8 cellular contexts compared by ENCODE assay signal in genomic region chr17:75036643-75037268, GRCh38. TPM values are rescaled to one million over a fixed set of nuclear protein-coding genes. Genes with fewer than 3 reads are reported as not detected.
DNase-seq lines count a peak whose midpoint lies in the region; ATAC-seq and TF ChIP-seq lines count a peak whose summit lies in the region.

No MANE protein-coding gene starts in this region.

- no peak for ATAC-seq in GM18519 (IDR thresholded peaks at IDR 0.05; ENCODE audit: low FRiP score, unreplicated experiment)

- DNase-seq in AG20443 (ENCODE audit: low spot score) (peak; percentile 89), NCI-H2029 (lab: John Stamatoyannopoulos, UW) (peak; percentile 51), esophagus muscularis mucosa (ENCODE audit: extremely low spot score) (peak; percentile 96), osteoblast (ENCODE audit: insufficient read length, low spot score, missing footprints) (no peak), SKM-1 treated with dmso at 0.1 percent for 144 hours (lab: John Stamatoyannopoulos, UW; ENCODE audit: unreplicated experiment) (no peak)
- peak; percentile 92 for DNase-seq in activated CD8-positive, alpha-beta memory T cell treated with anti-CD3 and anti-CD28 coated beads, Interleukin-2, amount 50 U/mL, for 1 hour (ENCODE audit: extremely low read depth)

- no peak for TF ChIP-seq POLR2A in esophagus muscularis mucosa (IDR thresholded peaks at IDR 0.05; ENCODE audit: low read depth)

- peak overlapping the region; percentile 92 to 98 (median 96) for H3K27ac ChIP-seq in esophagus muscularis mucosa (replicated peaks in 1 of 4)
- no peak overlapping the region for H3K27ac ChIP-seq in osteoblast (ENCODE audit: low read depth, low read length)
- peak overlapping the region; percentile 36 for H3K27ac ChIP-seq in thymus (ENCODE audit: low read depth)

- no peak overlapping the region for H3K4me2 ChIP-seq in osteoblast (ENCODE audit: insufficient read depth, low read length)

- H4K20me1 ChIP-seq in osteoblast (ENCODE audit: insufficient read depth, low read length): no peaks in the 10 kb centered on the region

- peaks cover 37 to 52% (median 50%) of the 10 kb centered on the region in 4 donors for H3K4me1 ChIP-seq in esophagus muscularis mucosa
- H3K4me1 ChIP-seq in osteoblast (ENCODE audit: insufficient read depth, low read length): peaks cover 16% of the 10 kb centered on the region
- H3K4me1 ChIP-seq in thymus (ENCODE audit: control insufficient read depth, insufficient read depth, low read length): peaks cover 18% of the 10 kb centered on the region

- H3K27me3 ChIP-seq in esophagus muscularis mucosa (no peaks in the 10 kb centered on the region), osteoblast (ENCODE audit: insufficient read depth, low read length) (no peaks in the 10 kb centered on the region), thymus (ENCODE audit: control insufficient read depth, insufficient read depth) (peaks cover 15% of the 10 kb centered on the region)

- H3K36me3 ChIP-seq in esophagus muscularis mucosa (peaks cover 34 to 41% (median 38%) of the 10 kb centered on the region in 4 donors), osteoblast (ENCODE audit: insufficient read depth, low read length) (peaks cover 34% of the 10 kb centered on the region), thymus (ENCODE audit: control insufficient read depth, insufficient read depth) (peaks cover 26% of the 10 kb centered on the region)

- 62% methylated on average over 27 of the region's 27 CpGs for WGBS in esophagus muscularis mucosa
- WGBS in thymus: 89% methylated on average over 27 of the region's 27 CpGs

- no peak for TF ChIP-seq CTCF in esophagus muscularis mucosa (IDR thresholded peaks at IDR 0.05)
- no peak for TF ChIP-seq CTCF in osteoblast (IDR thresholded peaks at IDR 0.05; ENCODE audit: extremely low read depth, low read depth, low read length)

- no peaks in the 10 kb centered on the region for H3K79me2 ChIP-seq in osteoblast (ENCODE audit: insufficient read depth, low read length)

- TF ChIP-seq EP300 in esophagus muscularis mucosa (IDR thresholded peaks at IDR 0.05): no peak

- peak overlapping the region; percentile 7 for H2AFZ ChIP-seq in osteoblast (ENCODE audit: low read length)

- H3K4me3 ChIP-seq in esophagus muscularis mucosa (peak overlapping the region in 3 of 4 donors; percentile 2 to 30 (median 19)), osteoblast (ENCODE audit: insufficient read depth, low read length) (no peak overlapping the region), thymus (ENCODE audit: low read length) (no peak overlapping the region)

- intact Hi-C loops in esophagus muscularis mucosa (cut with DNase I): no loop called here

- H3K9me3 ChIP-seq in esophagus muscularis mucosa (no peaks in the 10 kb centered on the region), osteoblast (ENCODE audit: low read depth, low read length) (no peaks in the 10 kb centered on the region), thymus (ENCODE audit: control insufficient read depth) (no peaks in the 10 kb centered on the region)

RNA-seq across cellular contexts. Expression of gene ATP5PD, which starts 10.0 kb away (rescaled TPM):
- total RNA-seq in esophagus muscularis mucosa: 100 to 1,000 TPM; 202 to 388 (median 256) TPM
- 240 and 278 TPM in 2 replicates for total RNA-seq in osteoblast
- polyA plus RNA-seq in thymus: 390 TPM

RNA-seq across cellular contexts. Expression of gene KCTD2, which starts 10.3 kb away (rescaled TPM):
- 10 to 100 TPM; 20.3 to 37.7 (median 29.9) TPM for total RNA-seq in esophagus muscularis mucosa
- total RNA-seq in osteoblast: 19.7 and 20.3 TPM in 2 replicates
- 20.4 TPM for polyA plus RNA-seq in thymus

RNA-seq across cellular contexts. Expression of gene MRPL58, which starts 24.3 kb away (rescaled TPM):
- total RNA-seq in esophagus muscularis mucosa (10 to 100 TPM; 34.9 to 47.8 (median 40.2) TPM), osteoblast (21.2 and 23.5 TPM in 2 replicates)
- polyA plus RNA-seq in thymus: 40.9 TPM

RNA-seq across cellular contexts. Expression of gene CDR2L, which starts 49.3 kb away (rescaled TPM):
- total RNA-seq in esophagus muscularis mucosa (10 to 100 TPM; 14.6 to 36.7 (median 24.3) TPM), osteoblast (15.9 and 16.6 TPM in 2 replicates)
- polyA plus RNA-seq in thymus: 1.4 TPM

RNA-seq across cellular contexts. Expression of gene SLC16A5, which starts 51.0 kb away (rescaled TPM):
- total RNA-seq in esophagus muscularis mucosa (1 to 10 TPM; 3.8 to 9.7 (median 7.6) TPM), osteoblast (16.3 and 19.2 TPM in 2 replicates)
- polyA plus RNA-seq in thymus: 5.0 TPM

Comparison
In these comparisons a context has a peak if more than half of its experiments do, and no peak if none do; other contexts are left out.
1. DNase-seq: peak in AG20443 (single experiment), NCI-H2029 (single experiment), activated CD8-positive, alpha-beta memory T cell treated with anti-CD3 and anti-CD28 coated beads, Interleukin-2, amount 50 U/mL, for 1 hour (single experiment) and esophagus muscularis mucosa (single experiment); none in osteoblast (single experiment) and SKM-1 treated with dmso at 0.1 percent for 144 hours (single experiment).
2. H3K4me3 ChIP-seq: peak in esophagus muscularis mucosa (3 of 4); none in osteoblast (single experiment) and thymus (single experiment).